Comparison of ENCODE assay signal across 8 cellular contexts in the genomic region with DNA sequence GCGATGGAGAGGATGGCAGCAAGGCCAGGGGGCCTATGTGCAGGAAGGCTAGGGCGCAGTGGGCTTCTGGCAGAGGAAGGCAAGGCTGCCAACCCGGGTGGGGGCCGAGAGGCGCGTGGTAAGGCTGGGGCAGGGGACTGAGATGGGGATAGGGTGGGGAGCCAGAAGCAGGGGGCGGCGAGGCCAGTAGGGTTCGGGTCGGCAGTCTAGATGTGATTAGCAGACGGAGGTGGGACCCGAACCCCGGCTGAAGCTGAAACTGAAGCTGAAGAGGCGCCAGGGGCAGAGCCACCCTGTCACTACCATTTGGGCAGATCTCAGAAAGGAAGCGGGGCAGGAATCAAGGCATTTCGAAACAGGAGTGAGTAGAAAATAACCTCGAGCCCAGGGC. TPM values are rescaled to one million over a fixed set of nuclear protein-coding genes. Genes with fewer than 3 reads are reported as not detected.
DNase-seq lines count a peak whose midpoint lies in the region; ATAC-seq and TF ChIP-seq lines count a peak whose summit lies in the region.

No MANE protein-coding gene starts in this region.

- H3K9me3 ChIP-seq in HAP-1 (no peaks in the 10 kb centered on the region), gastroesophageal sphincter (no peaks in the 10 kb centered on the region), parathyroid adenoma (ENCODE audit: control insufficient read depth, low read length) (no peaks in the 10 kb centered on the region), aorta (ENCODE audit: control insufficient read depth, low read length) (no peaks in the 10 kb centered on the region)

- peak overlapping the region; percentile 89 for H3K4me2 ChIP-seq in parathyroid adenoma (ENCODE audit: low read length)

- whole genome bisulfite sequencing in gastroesophageal sphincter (ENCODE audit: low coverage in 1 of 2), 2 donors = 0% methylated on average over 5 to 8 of the region's 17 CpGs
- WGBS in aorta, 2 donors = 2 to 4% methylated on average over 17 of the region's 17 CpGs

- TF ChIP-seq CTCF in GM13977 (IDR thresholded peaks at IDR 0.05; ENCODE audit: extremely low read depth, insufficient read depth, missing control alignments) (no peak), gastroesophageal sphincter (IDR thresholded peaks at IDR 0.05) (no peak), parathyroid adenoma (IDR thresholded peaks at IDR 0.05) (no peak)

- H3K9ac ChIP-seq in parathyroid adenoma = peak overlapping the region; percentile 51

- peak; percentile 36 for DNase-seq in GM13977 (ENCODE audit: low spot score)
- DNase-seq in HAP-1 (ENCODE audit: low spot score in 2 of 2) = peak in 1 of 2 experiments; percentile 37
- DNase-seq in MV-4-11 (lab: John Stamatoyannopoulos, UW) = peak; percentile 33
- peak; percentile 0 for DNase-seq in activated T-helper 1 cell treated with Interleukin-2 at 50 U/mL for 16 hours (ENCODE audit: low read depth)
- DNase-seq in aorta = peak; percentile 54 to 80
- DNase-seq in NCI-H1930 (lab: John Stamatoyannopoulos, UW) = no peak

- peak; percentile 2 for ATAC-seq in gastroesophageal sphincter
- ATAC-seq in aorta (ENCODE audit: low FRiP score) = peak; percentile 36

- H3K27me3 ChIP-seq in HAP-1 (ENCODE audit: low read depth) (no peaks in the 10 kb centered on the region), gastroesophageal sphincter (no peaks in the 10 kb centered on the region), parathyroid adenoma (ENCODE audit: control insufficient read depth, insufficient read depth, low read length) (no peaks in the 10 kb centered on the region), aorta (ENCODE audit: control insufficient read depth in 1 of 2, insufficient read depth in 2 of 2, low read length in 1 of 2) (no peaks in the 10 kb centered on the region)

- intact Hi-C loops in aorta (cut with DNase I) = no loop called here

- H3K36me3 ChIP-seq in HAP-1 (replicated peaks) (no peaks in the 10 kb centered on the region), gastroesophageal sphincter (no peaks in the 10 kb centered on the region), parathyroid adenoma (ENCODE audit: control insufficient read depth, insufficient read depth, low read length) (no peaks in the 10 kb centered on the region), aorta (ENCODE audit: control insufficient read depth in 1 of 2, insufficient read depth in 2 of 2, low read length in 1 of 2) (no peaks in the 10 kb centered on the region)

- H2AFZ ChIP-seq in parathyroid adenoma = peak overlapping the region; percentile 83

- TF ChIP-seq POLR2A in gastroesophageal sphincter (IDR thresholded peaks at IDR 0.05) = no peak

- H3K79me2 ChIP-seq in parathyroid adenoma = peaks cover 22% of the 10 kb centered on the region

- peaks cover 21% of the 10 kb centered on the region for H3K4me1 ChIP-seq in HAP-1
- H3K4me1 ChIP-seq in gastroesophageal sphincter = peaks cover 0 to 27% (median 9%) of the 10 kb centered on the region in 3 donors
- peaks cover 4% of the 10 kb centered on the region for H3K4me1 ChIP-seq in parathyroid adenoma
- peaks cover 0 to 2% of the 10 kb centered on the region in 2 donors for H3K4me1 ChIP-seq in aorta (ENCODE audit: control insufficient read depth in 1 of 2, insufficient read depth in 2 of 2, low read length in 2 of 2)

- in situ Hi-C loops in GM13977 (cut with MboI; ENCODE audit: low pct_unique_long_range_greater_than_20kb, low sequenced_read_pairs, unreplicated experiment) = no loop called here
- in situ Hi-C loops in HAP-1 (cut with MboI; ENCODE audit: low sequenced_read_pairs) = no loop called here

- H3K4me3 ChIP-seq in HAP-1 (peak overlapping the region; percentile 95), gastroesophageal sphincter (peak overlapping the region; percentile 73 to 78), parathyroid adenoma (ENCODE audit: low read depth, low read length) (peak overlapping the region; percentile 96), aorta (ENCODE audit: low read length in 2 of 2) (peak overlapping the region; percentile 66 to 77)

- no peak for TF ChIP-seq EP300 in gastroesophageal sphincter (IDR thresholded peaks at IDR 0.05)

- H3K27ac ChIP-seq in gastroesophageal sphincter (peak overlapping the region; percentile 44 to 90 (median 86)), parathyroid adenoma (peak overlapping the region; percentile 86), aorta (ENCODE audit: low read depth in 1 of 2, low read length in 2 of 2) (peak overlapping the region in 1 of 2 donors; percentile 74)

RNA-seq across cellular contexts. Expression of a gene that starts 0.5 kb away (rescaled TPM):
- total RNA-seq in gastroesophageal sphincter (10 to 100 TPM; 16.6 to 21.4 (median 20.7) TPM), aorta (1 to 10 TPM; 8.0 to 9.4 TPM)
- polyA plus RNA-seq in aorta = 1 to 10 TPM; 2.5 to 4.0 TPM

RNA-seq across cellular contexts. Expression of a gene that starts 0.8 kb away (rescaled TPM):
- total RNA-seq in gastroesophageal sphincter = 1 to 10 TPM in 2 of 4 donors, under 1 TPM in 1, not detected in 1; 0.20 to 1.5 (median 1.4) TPM
- total RNA-seq in aorta = under 1 TPM; 0.42 to 0.71 TPM
- polyA plus RNA-seq in aorta = 1 to 10 TPM in 1 of 2 donors, under 1 TPM in 1; 0.36 to 7.4 TPM

RNA-seq across cellular contexts. Expression of a gene that starts 46.9 kb away (rescaled TPM):
- total RNA-seq in gastroesophageal sphincter (not detected), aorta (1 to 10 TPM in 1 of 2 donors, under 1 TPM in 1; 0.32 to 1.0 TPM)
- under 1 TPM in 1 of 2 donors, not detected in 1; 0.13 TPM for polyA plus RNA-seq in aorta

RNA-seq across cellular contexts. Expression of a gene that starts 55.5 kb away (rescaled TPM):
- total RNA-seq in gastroesophageal sphincter (10 to 100 TPM in 2 of 4 donors, 1 to 10 TPM in 2; 6.3 to 15.4 (median 12.5) TPM), aorta (1 to 10 TPM; 5.8 to 8.6 TPM)
- polyA plus RNA-seq in aorta = 10 to 100 TPM in 1 of 2 donors, 1 to 10 TPM in 1; 9.9 to 17.2 TPM

RNA-seq across cellular contexts. Expression of a gene that starts 55.7 kb away (rescaled TPM):
- total RNA-seq in gastroesophageal sphincter = 10 to 100 TPM in 3 of 4 donors, 1 to 10 TPM in 1; 8.1 to 20.9 (median 14.4) TPM
- 10 to 100 TPM; 15.6 to 23.4 TPM for total RNA-seq in aorta
- 10 to 100 TPM in 1 of 2 donors, 1 to 10 TPM in 1; 3.1 to 20.3 TPM for polyA plus RNA-seq in aorta

Comparison
In these comparisons a context has a peak if more than half of its experiments do, and no peak if none do; other contexts are left out.
1. DNase-seq: peak in GM13977 (single experiment), MV-4-11 (single experiment), activated T-helper 1 cell treated with Interleukin-2 at 50 U/mL for 16 hours (single experiment) and aorta (2 of 2); none in NCI-H1930 (0 of 2).
2. Peak in every context shown above with its lines, with median percentiles within 50 percentile points of each other: H3K4me3 ChIP-seq.